20 cellular contexts compared by ENCODE assay signal in the genomic region with DNA sequence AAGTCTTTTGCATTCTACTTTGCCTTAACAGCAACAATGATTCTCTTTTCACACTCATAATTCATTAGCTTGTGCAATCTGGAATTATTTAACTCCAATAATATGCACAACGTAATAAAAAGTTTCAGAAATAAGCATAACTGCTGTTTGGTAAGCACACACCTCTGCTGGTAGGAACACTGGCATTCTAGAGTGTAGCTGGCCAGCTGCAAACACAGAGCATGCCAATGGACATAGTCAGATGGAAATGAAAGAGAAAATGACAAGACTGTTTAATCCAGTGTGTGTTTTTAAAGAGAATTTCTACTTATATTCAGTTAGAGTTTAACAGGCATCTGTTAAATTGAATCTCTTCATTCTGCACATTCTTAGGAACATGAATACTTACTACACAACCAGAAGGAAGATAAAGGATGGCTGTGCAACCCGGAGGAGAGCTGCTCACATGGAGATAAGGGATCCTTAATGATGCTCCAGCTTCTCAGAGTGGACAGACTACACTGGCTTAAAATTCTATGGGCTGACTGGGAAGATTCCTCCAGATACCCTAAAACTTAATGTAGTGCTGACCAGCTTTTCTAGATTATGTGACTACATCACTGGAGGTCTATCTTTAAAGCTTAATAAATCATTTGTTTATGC.
DNase-seq lines count a peak whose midpoint lies in the region; ATAC-seq and TF ChIP-seq lines count a peak whose summit lies in the region.
"Had no signal": no experiment of that assay in that cellular context is flagged by ENCODE, and none has a peak within 500 bp of the region (broad histone marks: within the 10 kb centered on the region; RNA-seq: fewer than 3 reads in every experiment).

No MANE protein-coding gene starts in this region.

- H3K4me3 ChIP-seq in cardiac fibroblast (replicated peaks in 1 of 2; ENCODE audit: low read depth in 2 of 2, low read length in 2 of 2): no peak overlapping the region
- H3K4me3 ChIP-seq: coronary artery, gastrocnemius medialis, mucosa of descending colon, SK-N-MC had no signal

- ATAC-seq in HG02678 (IDR thresholded peaks at IDR 0.05; ENCODE audit: unreplicated experiment): no peak
- ATAC-seq: gastrocnemius medialis, left cardiac atrium, mucosa of descending colon had no signal

- peak; percentile 12 for DNase-seq in AG08395 (ENCODE audit: low spot score)
- DNase-seq in HCEC 1CT: peak; percentile 4
- DNase-seq in cardiac fibroblast (ENCODE audit: low read depth in 2 of 2): peak; percentile 25 to 43
- peak; percentile 19 for DNase-seq in medulla oblongata (ENCODE audit: extremely low spot score)
- DNase-seq in stimulated activated CD4-positive, alpha-beta T cell treated with anti-CD3 and anti-CD28 coated beads, Interleukin-4, amount 100 ng/mL, for 24 hours: no peak
- DNase-seq in iPS-NIHi11 (ENCODE audit: low spot score): no peak
- no peak for DNase-seq in NCI-H69 (lab: John Stamatoyannopoulos, UW)
- DNase-seq: activated CD4-positive, CD25-positive, alpha-beta regulatory T cell; activated CD8-positive, alpha-beta memory T cell treated with anti-CD3 and anti-CD28 coated beads for 24 hours; activated T-cell treated with anti-CD3 and anti-CD28 coated beads, Interleukin-2, amount 50 U/mL, for 48 hours; COR-L47; gastrocnemius medialis; left cardiac atrium; mucosa of descending colon; NCI-H1694 treated with DMSO at 0.1 percent for 48 hours; NCI-H345; stimulated activated CD4-positive, alpha-beta T cell treated with anti-CD3 and anti-CD28 coated beads, Interleukin-12 subunit alpha, Interleukin-12 subunit beta, amount 100 ng/mL, for 4 hours had no signal

- no peak for TF ChIP-seq CTCF in cardiac fibroblast (IDR thresholded peaks at IDR 0.05; ENCODE audit: low read depth, low read length)

Comparison
In these comparisons a context has a peak if more than half of its experiments do, and no peak if none do; other contexts are left out.
1. DNase-seq: peak in AG08395 (single experiment), HCEC 1CT (single experiment), cardiac fibroblast (2 of 2) and medulla oblongata (single experiment); none in stimulated activated CD4-positive, alpha-beta T cell treated with anti-CD3 and anti-CD28 coated beads, Interleukin-4, amount 100 ng/mL, for 24 hours (single experiment), iPS-NIHi11 (single experiment) and NCI-H69 (single experiment).